ENCODE assay signal across 1 cellular context in genomic region chr12:124454352-124454725, GRCh38.
TF ChIP-seq lines count a peak whose summit lies in the region.

No MANE protein-coding gene starts in this region.

TF ChIP-seq in HepG2, 621 proteins besides CTCF, POLR2A, EP300 and RAD21:
- no peak for TF ChIP-seq ZNF574 (CRISPR knock-in tag; IDR thresholded peaks at IDR 0.05)
- no peak for TF ChIP-seq ZNF577 (CRISPR knock-in tag; IDR thresholded peaks at IDR 0.05; ENCODE audit: borderline replicate concordance, low read depth)
- TF ChIP-seq ZSCAN30 (CRISPR knock-in tag; IDR thresholded peaks at IDR 0.05), result no peak
- TF ChIP-seq ZNF510 (CRISPR knock-in tag; IDR thresholded peaks at IDR 0.05; ENCODE audit: low read depth), result no peak
- TF ChIP-seq ZNF713 (CRISPR knock-in tag; IDR thresholded peaks at IDR 0.05), result no peak
- no peak for TF ChIP-seq ZNF609 (CRISPR knock-in tag; IDR thresholded peaks at IDR 0.05; ENCODE audit: borderline replicate concordance)
- no peak for TF ChIP-seq ZNF557 (CRISPR knock-in tag; IDR thresholded peaks at IDR 0.05)
- TF ChIP-seq SATB2 (CRISPR knock-in tag; IDR thresholded peaks at IDR 0.05), result no peak
- TF ChIP-seq DBP (CRISPR knock-in tag; IDR thresholded peaks at IDR 0.05; ENCODE audit: not compliant biosample characterization), result no peak
- TF ChIP-seq JUND (CRISPR knock-in tag; IDR thresholded peaks at IDR 0.05), result no peak
